8 cellular contexts compared by ENCODE assay signal in genomic region chr11:3849297-3849874, GRCh38. TPM values are rescaled to one million over a fixed set of nuclear protein-coding genes. Genes with fewer than 3 reads are reported as not detected.
DNase-seq lines count a peak whose midpoint lies in the region; ATAC-seq and TF ChIP-seq lines count a peak whose summit lies in the region.

No MANE protein-coding gene starts in this region.

- no peak overlapping the region for H3K27ac Mint-ChIP-seq in activated T-cell treated with anti-CD3 and anti-CD28 coated beads, Interleukin-2, amount 50 U/mL, for 24 hours

- no peak for ATAC-seq in GM19463 (IDR thresholded peaks at IDR 0.05; ENCODE audit: unreplicated experiment)

- TF ChIP-seq CTCF in BE2C (IDR thresholded peaks at IDR 0.05; ENCODE audit: low read depth, low read length) (peak; percentile 69), GM13977 (IDR thresholded peaks at IDR 0.05; ENCODE audit: extremely low read depth, insufficient read depth, missing control alignments) (peak; percentile 69), retinal pigment epithelial cell (conservative IDR thresholded peaks at IDR 0.05; ENCODE audit: low read depth, low read length) (peak; percentile 79)

- H3K4me3 ChIP-seq in BE2C (ENCODE audit: low read depth, low read length) (no peak overlapping the region), retinal pigment epithelial cell (ENCODE audit: low read length) (no peak overlapping the region)

- no peaks in the 10 kb centered on the region for H3K27me3 ChIP-seq in BE2C

- H3K36me3 Mint-ChIP-seq in activated T-cell treated with anti-CD3 and anti-CD28 coated beads, Interleukin-2, amount 50 U/mL, for 24 hours (ENCODE audit: low read depth): no peaks in the 10 kb centered on the region

- no peak overlapping the region for H3K4me3 Mint-ChIP-seq in activated T-cell treated with anti-CD3 and anti-CD28 coated beads, Interleukin-2, amount 50 U/mL, for 24 hours

- H3K4me1 Mint-ChIP-seq in activated T-cell treated with anti-CD3 and anti-CD28 coated beads, Interleukin-2, amount 50 U/mL, for 24 hours (ENCODE audit: low read depth): peaks cover 44% of the 10 kb centered on the region

- no peaks in the 10 kb centered on the region for H3K36me3 ChIP-seq in BE2C

- no peaks in the 10 kb centered on the region for H3K9me3 Mint-ChIP-seq in activated T-cell treated with anti-CD3 and anti-CD28 coated beads, Interleukin-2, amount 50 U/mL, for 24 hours

- H3K4me1 ChIP-seq in BE2C: no peaks in the 10 kb centered on the region

- DNase-seq in BE2C (peak; percentile 17), GM13977 (ENCODE audit: low spot score) (peak; percentile 37), NCI-H345 (lab: John Stamatoyannopoulos, UW) (peak; percentile 44), germinal center (ENCODE audit: low spot score) (peak; percentile 46), retinal pigment epithelial cell (ENCODE audit: low read depth) (no peak), middle frontal gyrus (ENCODE audit: extremely low spot score, low spot score) (no peak)
- peak; percentile 30 for DNase-seq in activated T-cell treated with anti-CD3 and anti-CD28 coated beads, Interleukin-2, amount 50 U/mL, for 24 hours

- H3K27me3 Mint-ChIP-seq in activated T-cell treated with anti-CD3 and anti-CD28 coated beads, Interleukin-2, amount 50 U/mL, for 24 hours: no peaks in the 10 kb centered on the region

- no peaks in the 10 kb centered on the region for H3K9me3 ChIP-seq in BE2C

- in situ Hi-C loops in GM13977 (cut with MboI; ENCODE audit: low pct_unique_long_range_greater_than_20kb, low sequenced_read_pairs, unreplicated experiment): loop anchor here (5.0 kb wide), 1 partner anchor 223 kb away; no protein-coding TSS in a partner anchor

RNA-seq across cellular contexts. Expression of gene STIM1, which starts 6.1 kb away (rescaled TPM):
- 29.2 TPM for polyA plus RNA-seq in BE2C (2012; ENCODE audit: insufficient read depth, insufficient read length, low read depth)

RNA-seq across cellular contexts. Expression of gene RHOG, which starts 8.6 kb away (rescaled TPM):
- 130 TPM for polyA plus RNA-seq in BE2C (2012; ENCODE audit: insufficient read depth, insufficient read length, low read depth)

RNA-seq across cellular contexts. Expression of gene PGAP2, which starts 41.0 kb away (rescaled TPM):
- polyA plus RNA-seq in BE2C (2012; ENCODE audit: insufficient read depth, insufficient read length, low read depth): 9.8 TPM

RNA-seq across cellular contexts. Expression of gene NUP98, which starts 52.0 kb away (rescaled TPM):
- 36.4 TPM for polyA plus RNA-seq in BE2C (2012; ENCODE audit: insufficient read depth, insufficient read length, low read depth)

Comparison
In these comparisons a context has a peak if more than half of its experiments do, and no peak if none do; other contexts are left out.
1. DNase-seq: peak in BE2C (single experiment), GM13977 (single experiment), NCI-H345 (single experiment), activated T-cell treated with anti-CD3 and anti-CD28 coated beads, Interleukin-2, amount 50 U/mL, for 24 hours (single experiment) and germinal center (single experiment); none in retinal pigment epithelial cell (single experiment) and middle frontal gyrus (single experiment).
2. Peak in every context shown above with its lines, with median percentiles within 50 percentile points of each other: CTCF ChIP-seq.